In genomic region chr11:66279092-66279797, GRCh38 we compare ENCODE assay signal across 14 cellular contexts. TPM values are rescaled to one million over a fixed set of nuclear protein-coding genes. Genes with fewer than 3 reads are reported as not detected.
DNase-seq lines count a peak whose midpoint lies in the region; ATAC-seq and TF ChIP-seq lines count a peak whose summit lies in the region.
"Had no signal": no experiment of that assay in that cellular context is flagged by ENCODE, and none has a peak within 500 bp of the region (broad histone marks: within the 10 kb centered on the region; RNA-seq: fewer than 3 reads in every experiment).

No MANE protein-coding gene starts in this region.

- peaks cover 1% of the 10 kb centered on the region for H3K27me3 Mint-ChIP-seq in activated naive CD4-positive, alpha-beta T cell treated with anti-CD3 and anti-CD28 coated beads, Interleukin-2, amount 50 U/mL, for 24 hours
- H3K27me3 Mint-ChIP-seq in activated naive CD4-positive, alpha-beta T cell treated with anti-CD3 and anti-CD28 coated beads for 36 hours (ENCODE audit: low read depth), result no peaks in the 10 kb centered on the region
- H3K27me3 Mint-ChIP-seq in WTC11 (ENCODE audit: low read depth) (peaks cover 22% of the 10 kb centered on the region), type B pancreatic cell (peaks cover 4% of the 10 kb centered on the region)

- no peak for DNase-seq in activated naive CD4-positive, alpha-beta T cell treated with anti-CD3 and anti-CD28 coated beads for 36 hours
- peak; percentile 33 for DNase-seq in WTC11 (ENCODE audit: low spot score)
- no peak for DNase-seq in type B pancreatic cell (ENCODE audit: extremely low spot score, unreplicated experiment)
- DNase-seq in NCI-H1417 treated with DMSO at 0.1 percent for 48 hours (lab: John Stamatoyannopoulos, UW), result no peak
- no peak for DNase-seq in DMS153 treated with DMSO at 0.1 percent for 48 hours (lab: John Stamatoyannopoulos, UW; ENCODE audit: unreplicated experiment)
- DNase-seq: C1 segment of cervical spinal cord, KG1, NCI-H345, transverse colon had no signal

- CTCF ChIA-PET in activated naive CD4-positive, alpha-beta T cell treated with anti-CD3 and anti-CD28 coated beads for 36 hours (lab: Charles Lee), result interaction anchor here (0.6 to 2.7 kb wide), 6 partner anchors 10 to 395 kb away, joined by 3 to 7 read pairs (median 4); partner anchors contain the start of gene YIF1A
- CTCF ChIA-PET in WTC11 (lab: Charles Lee), result interaction anchor here (0.6 to 2.5 kb wide), 9 partner anchors 11 to 139 kb away, joined by 3 to 15 read pairs (median 5); partner anchors contain the start of gene YIF1A

- no peaks in the 10 kb centered on the region for H3K36me3 Mint-ChIP-seq in activated naive CD4-positive, alpha-beta T cell treated with anti-CD3 and anti-CD28 coated beads, Interleukin-2, amount 50 U/mL, for 24 hours
- peaks cover 2% of the 10 kb centered on the region for H3K36me3 Mint-ChIP-seq in activated naive CD4-positive, alpha-beta T cell treated with anti-CD3 and anti-CD28 coated beads for 36 hours (ENCODE audit: low read depth)
- H3K36me3 Mint-ChIP-seq in WTC11 (peaks cover 3% of the 10 kb centered on the region), type B pancreatic cell (no peaks in the 10 kb centered on the region)

- no peaks in the 10 kb centered on the region for H3K27me3 ChIP-seq in iPS-18a (ENCODE audit: control insufficient read depth, insufficient read depth, low read length)
- H3K27me3 ChIP-seq: hepatocyte, right atrium auricular region, transverse colon had no signal

- H3K9ac ChIP-seq in iPS-18a (ENCODE audit: low read length), result peak overlapping the region; percentile 51

- POLR2A ChIA-PET in WTC11 (lab: Charles Lee), result no interaction called here

- H3K36me3 ChIP-seq in iPS-18a (ENCODE audit: control insufficient read depth, low read depth, low read length), result peaks cover 10% of the 10 kb centered on the region

- ATAC-seq in WTC11 (no peak; the same call in 1 of the 2 replicates), HG03097 (IDR thresholded peaks at IDR 0.05; ENCODE audit: low FRiP score, unreplicated experiment) (no peak)

- H3K4me1 ChIP-seq in iPS-18a (ENCODE audit: control insufficient read depth, low read depth, low read length), result peaks cover 12% of the 10 kb centered on the region

- no peak overlapping the region for H3K27ac ChIP-seq in iPS-18a (ENCODE audit: low read length)
- H3K27ac ChIP-seq: hepatocyte, right atrium auricular region, transverse colon had no signal

- H3K4me1 Mint-ChIP-seq in activated naive CD4-positive, alpha-beta T cell treated with anti-CD3 and anti-CD28 coated beads, Interleukin-2, amount 50 U/mL, for 24 hours, result peaks cover 35% of the 10 kb centered on the region
- H3K4me1 Mint-ChIP-seq in activated naive CD4-positive, alpha-beta T cell treated with anti-CD3 and anti-CD28 coated beads for 36 hours (ENCODE audit: low read depth), result peaks cover 22% of the 10 kb centered on the region
- H3K4me1 Mint-ChIP-seq in WTC11 (peaks cover 24% of the 10 kb centered on the region), type B pancreatic cell (ENCODE audit: unreplicated experiment) (peaks cover 21% of the 10 kb centered on the region)

- intact Hi-C loops in activated naive CD4-positive, alpha-beta T cell treated with anti-CD3 and anti-CD28 coated beads for 36 hours (cut with micrococcal nuclease), result no loop called here

- no peak overlapping the region for H3K27ac Mint-ChIP-seq in activated naive CD4-positive, alpha-beta T cell treated with anti-CD3 and anti-CD28 coated beads, Interleukin-2, amount 50 U/mL, for 24 hours
- no peak overlapping the region for H3K27ac Mint-ChIP-seq in activated naive CD4-positive, alpha-beta T cell treated with anti-CD3 and anti-CD28 coated beads for 36 hours
- H3K27ac Mint-ChIP-seq in WTC11 (no peak overlapping the region), type B pancreatic cell (peak overlapping the region; percentile 36)

- peak overlapping the region; percentile 66 for H3K4me3 Mint-ChIP-seq in activated naive CD4-positive, alpha-beta T cell treated with anti-CD3 and anti-CD28 coated beads, Interleukin-2, amount 50 U/mL, for 24 hours
- H3K4me3 Mint-ChIP-seq in activated naive CD4-positive, alpha-beta T cell treated with anti-CD3 and anti-CD28 coated beads for 36 hours, result no peak overlapping the region
- H3K4me3 Mint-ChIP-seq in WTC11 (peak overlapping the region; percentile 65), type B pancreatic cell (peak overlapping the region; percentile 81)

- no peaks in the 10 kb centered on the region for H3K9me3 Mint-ChIP-seq in activated naive CD4-positive, alpha-beta T cell treated with anti-CD3 and anti-CD28 coated beads, Interleukin-2, amount 50 U/mL, for 24 hours
- no peaks in the 10 kb centered on the region for H3K9me3 Mint-ChIP-seq in activated naive CD4-positive, alpha-beta T cell treated with anti-CD3 and anti-CD28 coated beads for 36 hours
- no peaks in the 10 kb centered on the region for H3K9me3 Mint-ChIP-seq in WTC11
- no peaks in the 10 kb centered on the region for H3K9me3 Mint-ChIP-seq in type B pancreatic cell

- no peak for TF ChIP-seq CTCF in WTC11 (IDR thresholded peaks at IDR 0.05)
- no peak for TF ChIP-seq CTCF in type B pancreatic cell (conservative IDR thresholded peaks at IDR 0.05)

- H3K4me3 ChIP-seq in iPS-18a (ENCODE audit: low read length), result peak overlapping the region; percentile 35
- H3K4me3 ChIP-seq: hepatocyte had no signal

- H3K9me3 ChIP-seq in iPS-18a (ENCODE audit: control insufficient read depth, low read depth, low read length), result no peaks in the 10 kb centered on the region
- H3K9me3 ChIP-seq: right atrium auricular region, transverse colon had no signal

TF ChIP-seq in WTC11, 78 proteins besides CTCF, POLR2A, EP300 and RAD21 (continues in another document):
- no peak for TF ChIP-seq E2F1 (CRISPR knock-in tag; IDR thresholded peaks at IDR 0.05)
- no peak for TF ChIP-seq ATF6 (CRISPR knock-in tag; IDR thresholded peaks at IDR 0.05)
- TF ChIP-seq HMGA2 (CRISPR knock-in tag; IDR thresholded peaks at IDR 0.05), result no peak
- TF ChIP-seq ESRRA (CRISPR knock-in tag; IDR thresholded peaks at IDR 0.05; ENCODE audit: borderline replicate concordance), result no peak
- TF ChIP-seq NFYB (CRISPR knock-in tag; conservative IDR thresholded peaks at IDR 0.05; ENCODE audit: low read depth), result no peak
- no peak for TF ChIP-seq CDX4 (CRISPR knock-in tag; IDR thresholded peaks at IDR 0.05; ENCODE audit: borderline replicate concordance)

RNA-seq across cellular contexts. Expression of gene CNIH2, which starts 1.3 kb away (rescaled TPM):
- total RNA-seq in activated naive CD4-positive, alpha-beta T cell treated with anti-CD3 and anti-CD28 coated beads for 36 hours, result 1 to 10 TPM; 1.2 to 1.6 TPM
- total RNA-seq in WTC11 (2021) (12.2 to 12.9 TPM (median 12.2 TPM) in 3 replicates), type B pancreatic cell (ENCODE audit: low replicate concordance) (21.3 and 23.2 TPM in 2 replicates)
- total RNA-seq: right atrium auricular region had no signal

RNA-seq across cellular contexts. Expression of gene YIF1A, which starts 9.7 kb away (rescaled TPM):
- total RNA-seq in activated naive CD4-positive, alpha-beta T cell treated with anti-CD3 and anti-CD28 coated beads for 36 hours, result 10 to 100 TPM; 45.9 to 49.7 TPM
- total RNA-seq in WTC11 (2021), result 86.0 to 86.9 TPM (median 86.4 TPM) in 3 replicates
- total RNA-seq in type B pancreatic cell (ENCODE audit: low replicate concordance), result 87.0 and 133 TPM in 2 replicates

RNA-seq across cellular contexts. Expression of gene RAB1B, which starts 10.8 kb away (rescaled TPM):
- total RNA-seq in activated naive CD4-positive, alpha-beta T cell treated with anti-CD3 and anti-CD28 coated beads for 36 hours, result 100 to 1,000 TPM; 112 to 115 TPM
- total RNA-seq in WTC11 (2021), result 125 to 134 TPM (median 130 TPM) in 3 replicates
- total RNA-seq in type B pancreatic cell (ENCODE audit: low replicate concordance), result 96.4 and 122 TPM in 2 replicates

RNA-seq across cellular contexts. Expression of gene TMEM151A, which starts 12.4 kb away (rescaled TPM):
- not detected for total RNA-seq in activated naive CD4-positive, alpha-beta T cell treated with anti-CD3 and anti-CD28 coated beads for 36 hours
- total RNA-seq in WTC11 (2021), result 2.2 to 2.3 TPM (median 2.3 TPM) in 3 replicates
- 2.1 and 2.6 TPM in 2 replicates for total RNA-seq in type B pancreatic cell (ENCODE audit: low replicate concordance)

RNA-seq across cellular contexts. Expression of gene KLC2, which starts 21.7 kb away (rescaled TPM):
- total RNA-seq in activated naive CD4-positive, alpha-beta T cell treated with anti-CD3 and anti-CD28 coated beads for 36 hours, result 10 to 100 TPM; 36.9 to 41.7 TPM
- total RNA-seq in WTC11 (2021) (52.3 to 54.9 TPM (median 54.1 TPM) in 3 replicates), type B pancreatic cell (ENCODE audit: low replicate concordance) (31.1 and 49.6 TPM in 2 replicates)
